ENCODE assay signal across 9 cellular contexts in the genomic region with DNA sequence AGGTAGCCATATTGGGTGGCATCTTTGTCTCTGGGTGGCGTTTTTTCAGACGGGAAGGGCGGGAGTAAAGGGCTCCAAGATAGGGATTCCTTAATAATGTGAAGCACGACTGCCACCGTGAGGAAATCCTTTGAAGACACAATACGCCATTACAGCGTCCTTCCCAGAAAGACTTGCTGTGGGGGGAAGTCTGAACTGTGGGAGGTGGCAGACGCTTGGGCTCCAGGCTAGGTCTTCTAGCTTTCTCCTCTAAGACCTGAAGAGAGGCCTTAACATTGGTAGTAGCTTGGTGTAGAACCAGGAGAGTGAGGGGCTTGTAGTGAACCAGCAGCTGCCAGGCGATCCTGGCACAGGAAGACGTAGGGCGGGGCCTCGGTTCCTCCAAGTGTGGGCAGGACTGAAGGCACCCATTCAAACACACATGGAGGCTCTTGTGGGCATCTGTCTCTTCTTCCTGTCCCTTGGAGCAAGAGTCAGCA.
A peak's percentile ranks its signal among the peaks of the same experiment; 100 is the strongest.
DNase-seq lines count a peak whose midpoint lies in the region; ATAC-seq and TF ChIP-seq lines count a peak whose summit lies in the region.
"Had no signal": no experiment of that assay in that cellular context is flagged by ENCODE, and none has a peak within 500 bp of the region (broad histone marks: within the 10 kb centered on the region; RNA-seq: fewer than 3 reads in every experiment).

No MANE protein-coding gene starts in this region.

- H3K27me3 ChIP-seq in left lung: no peaks in the 10 kb centered on the region
- no peaks in the 10 kb centered on the region for H3K27me3 ChIP-seq in Caco-2 (replicated peaks; ENCODE audit: control insufficient read depth, insufficient read depth, low read length)

- peaks cover under 1% of the 10 kb centered on the region for H3K36me3 Mint-ChIP-seq in Caco-2 (ENCODE audit: insufficient read depth, unreplicated experiment)
- H3K36me3 Mint-ChIP-seq in activated T-helper 17 cell treated with anti-CD3 and anti-CD28 coated beads, Interleukin-2, amount 50 U/mL, for 72 hours (ENCODE audit: low read depth): no peaks in the 10 kb centered on the region

- H3K9me3 ChIP-seq in left lung (peaks cover 0 to 12% of the 10 kb centered on the region in 2 donors), Caco-2 (no peaks in the 10 kb centered on the region)

- no peaks in the 10 kb centered on the region for H3K4me1 Mint-ChIP-seq in Caco-2 (ENCODE audit: low read depth, unreplicated experiment)
- no peaks in the 10 kb centered on the region for H3K4me1 Mint-ChIP-seq in activated T-helper 17 cell treated with anti-CD3 and anti-CD28 coated beads, Interleukin-2, amount 50 U/mL, for 72 hours

- H3K27ac Mint-ChIP-seq in Caco-2 (ENCODE audit: unreplicated experiment): no peak overlapping the region
- no peak overlapping the region for H3K27ac Mint-ChIP-seq in activated T-helper 17 cell treated with anti-CD3 and anti-CD28 coated beads, Interleukin-2, amount 50 U/mL, for 72 hours

- intact Hi-C loops in left lung (cut with DNase I): no loop called here
- intact Hi-C loops in Caco-2 (cut with micrococcal nuclease; ENCODE audit: unreplicated experiment): no loop called here

- no peaks in the 10 kb centered on the region for H3K9me3 Mint-ChIP-seq in Caco-2 (ENCODE audit: unreplicated experiment)
- peaks cover 4% of the 10 kb centered on the region for H3K9me3 Mint-ChIP-seq in activated T-helper 17 cell treated with anti-CD3 and anti-CD28 coated beads, Interleukin-2, amount 50 U/mL, for 72 hours

- no peaks in the 10 kb centered on the region for H3K36me3 ChIP-seq in left lung
- no peaks in the 10 kb centered on the region for H3K36me3 ChIP-seq in Caco-2 (ENCODE audit: control insufficient read depth, insufficient read depth, low read length)

- POLR2A ChIA-PET in Caco-2 (lab: Charles Lee): no interaction called here

- H3K4me3 ChIP-seq in left lung (peak overlapping the region in 1 of 2 donors; percentile 31), Caco-2 (ENCODE audit: low read depth, low read length) (no peak overlapping the region)

- DNase-seq in AG08396 (ENCODE audit: low spot score) (peak; percentile 18), T-helper 22 cell (ENCODE audit: low read depth) (peak; percentile 71), left lung (peak in 1 of 2 donors; percentile 82), NCI-H2029 treated with DMSO at 0.1 percent for 48 hours (lab: John Stamatoyannopoulos, UW) (no peak), Caco-2 (no peak), DMS53 treated with DMSO at 0.1 percent for 48 hours (lab: John Stamatoyannopoulos, UW; ENCODE audit: unreplicated experiment) (no peak)
- DNase-seq: DND-41 had no signal

- H3K4me1 ChIP-seq in left lung (no peaks in the 10 kb centered on the region), Caco-2 (no peaks in the 10 kb centered on the region)

- H3K4me3 Mint-ChIP-seq in Caco-2 (ENCODE audit: unreplicated experiment): no peak overlapping the region
- no peak overlapping the region for H3K4me3 Mint-ChIP-seq in activated T-helper 17 cell treated with anti-CD3 and anti-CD28 coated beads, Interleukin-2, amount 50 U/mL, for 72 hours

- H3K27ac ChIP-seq in left lung: peak overlapping the region in 1 of 2 donors; percentile 69

- CTCF ChIA-PET in Caco-2 (lab: Charles Lee): no interaction called here

- no TSS peak for BruUV-seq in Caco-2 (replicated peaks; lab: Mats Ljungman, UMichigan)

- ATAC-seq in GM19467 (IDR thresholded peaks at IDR 0.05; ENCODE audit: unreplicated experiment) (peak; percentile 59), left lung (peak; percentile 91)
- ATAC-seq in activated T-helper 17 cell treated with anti-CD3 and anti-CD28 coated beads, Interleukin-2, amount 50 U/mL, for 72 hours (replicated peaks): no peak

- H3K27me3 Mint-ChIP-seq in Caco-2 (ENCODE audit: insufficient read depth, unreplicated experiment): no peaks in the 10 kb centered on the region
- no peaks in the 10 kb centered on the region for H3K27me3 Mint-ChIP-seq in activated T-helper 17 cell treated with anti-CD3 and anti-CD28 coated beads, Interleukin-2, amount 50 U/mL, for 72 hours

- TF ChIP-seq CTCF in left lung (IDR thresholded peaks at IDR 0.05) (no peak), Caco-2 (IDR thresholded peaks at IDR 0.05; ENCODE audit: insufficient read depth in 1 of 2, low read depth in 1 of 2, low read length in 1 of 2, severe bottlenecking in 1 of 2, unreplicated experiment in 1 of 2) (no peak)

Comparison
In these comparisons a context has a peak if more than half of its experiments do, and no peak if none do; other contexts are left out.
1. DNase-seq: peak in AG08396 (single experiment) and T-helper 22 cell (single experiment); none in NCI-H2029 treated with DMSO at 0.1 percent for 48 hours (single experiment), Caco-2 (0 of 2) and DMS53 treated with DMSO at 0.1 percent for 48 hours (single experiment).